10 cellular contexts compared by ENCODE assay signal in genomic region chr3:125032100-125032643, GRCh38. TPM values are rescaled to one million over a fixed set of nuclear protein-coding genes. Genes with fewer than 3 reads are reported as not detected.
DNase-seq lines count a peak whose midpoint lies in the region; ATAC-seq and TF ChIP-seq lines count a peak whose summit lies in the region.
"Had no signal": no experiment of that assay in that cellular context is flagged by ENCODE, and none has a peak within 500 bp of the region (broad histone marks: within the 10 kb centered on the region; RNA-seq: fewer than 3 reads in every experiment).

No MANE protein-coding gene starts in this region.

- no peaks in the 10 kb centered on the region for H3K4me1 ChIP-seq in GM23338 (ENCODE audit: insufficient read depth)
- peaks cover 3 to 9% of the 10 kb centered on the region in 2 experiments for H3K4me1 ChIP-seq in trophoblast cell (ENCODE audit: control insufficient read depth in 1 of 2, insufficient read depth in 2 of 2, low read length in 2 of 2)

- H2BK120ac ChIP-seq in trophoblast cell (ENCODE audit: insufficient read depth, low read length, poor library complexity) = no peak overlapping the region

- no peak overlapping the region for H2BK12ac ChIP-seq in trophoblast cell (ENCODE audit: low read length)

- H3K36me3 ChIP-seq in GM23338 (ENCODE audit: insufficient read depth) (no peaks in the 10 kb centered on the region), SK-N-MC (ENCODE audit: insufficient read depth, low read length) (peaks cover 3% of the 10 kb centered on the region; the same call in 1 of the 2 replicates), trophoblast cell (ENCODE audit: control insufficient read depth in 1 of 2, insufficient read depth in 2 of 2, low read length in 2 of 2) (peaks cover 9 to 17% of the 10 kb centered on the region in 2 experiments)

- H3K9ac ChIP-seq in SK-N-MC (ENCODE audit: insufficient read length) (no peak overlapping the region), trophoblast cell (ENCODE audit: low read length) (no peak overlapping the region)

- H4K8ac ChIP-seq in trophoblast cell (ENCODE audit: low read depth, low read length) = no peak overlapping the region

- H2AFZ ChIP-seq in GM23338 = no peak overlapping the region
- no peak overlapping the region for H2AFZ ChIP-seq in trophoblast cell (ENCODE audit: insufficient read depth, low read length, poor library complexity)

- H3K27me3 ChIP-seq in GM23338 (ENCODE audit: insufficient read depth) (no peaks in the 10 kb centered on the region), trophoblast cell (ENCODE audit: insufficient read depth, low read length) (no peaks in the 10 kb centered on the region)

- no peak overlapping the region for H3K18ac ChIP-seq in trophoblast cell (ENCODE audit: low read length)

- no peak overlapping the region; the same call in 1 of the 2 replicates for H3K27ac Mint-ChIP-seq in GM23338
- no peak overlapping the region for H3K27ac Mint-ChIP-seq in activated CD4-positive, alpha-beta memory T cell treated with anti-CD3 and anti-CD28 coated beads for 36 hours

- POLR2A ChIA-PET in activated CD4-positive, alpha-beta memory T cell treated with anti-CD3 and anti-CD28 coated beads for 36 hours (lab: Charles Lee) = no interaction called here

- DNase-seq in GM23338 (ENCODE audit: low spot score) (peak; percentile 34), SK-N-MC (ENCODE audit: low read depth, low spot score) (peak; percentile 76), foreskin melanocyte (peak; percentile 51), trophoblast cell (peak in 1 of 2 donors; percentile 14)
- DNase-seq in activated CD4-positive, alpha-beta T cell treated with anti-CD3 and anti-CD28 coated beads, Interleukin-2, amount 50 U/mL, for 1 hour = no peak
- no peak for DNase-seq in stimulated activated CD4-positive, alpha-beta T cell treated with anti-CD3 and anti-CD28 coated beads, Interleukin-4, amount 100 ng/mL, for 4 hours
- no peak for DNase-seq in stimulated activated CD8-positive, alpha-beta memory T cell treated with anti-CD3 and anti-CD28 coated beads, Interleukin-4, amount 100 ng/mL, for 48 hours
- no peak for DNase-seq in activated CD4-positive, alpha-beta memory T cell treated with anti-CD3 and anti-CD28 coated beads for 36 hours
- DNase-seq: activated naive CD4-positive, alpha-beta T cell treated with Interleukin-2 at 50 U/mL for 16 hours; lower lobe of right lung had no signal

- no peak overlapping the region for H3K4me3 ChIP-seq in GM23338
- no peak overlapping the region for H3K4me3 ChIP-seq in SK-N-MC
- no peak overlapping the region for H3K4me3 ChIP-seq in trophoblast cell (ENCODE audit: low read depth, low read length)
- H3K4me3 ChIP-seq: lower lobe of right lung had no signal

- ATAC-seq in GM23338 = peak; percentile 83

- no peak overlapping the region for H3K14ac ChIP-seq in trophoblast cell (ENCODE audit: low read length)

- peaks cover 9% of the 10 kb centered on the region; the same call in 2 of the 3 replicates for H3K4me1 Mint-ChIP-seq in GM23338
- H3K4me1 Mint-ChIP-seq in activated CD4-positive, alpha-beta memory T cell treated with anti-CD3 and anti-CD28 coated beads for 36 hours (ENCODE audit: low read depth) = peaks cover 16% of the 10 kb centered on the region

- H3F3A ChIP-seq in GM23338 (replicated peaks; ENCODE audit: low read depth) = no peaks in the 10 kb centered on the region

- no peaks in the 10 kb centered on the region for H3K79me1 ChIP-seq in trophoblast cell (ENCODE audit: low read length)

- no peaks in the 10 kb centered on the region for H4K20me1 ChIP-seq in GM23338 (replicated peaks; ENCODE audit: insufficient read depth)

- peaks cover 12% of the 10 kb centered on the region; the same call in 1 of the 2 replicates for H3K9me3 ChIP-seq in SK-N-MC (ENCODE audit: low read depth, low read length)
- no peaks in the 10 kb centered on the region for H3K9me3 ChIP-seq in trophoblast cell (ENCODE audit: insufficient read depth, low read depth, low read length)
- H3K9me3 ChIP-seq: lower lobe of right lung had no signal

- CTCF ChIA-PET in activated CD4-positive, alpha-beta memory T cell treated with anti-CD3 and anti-CD28 coated beads for 36 hours (lab: Charles Lee) = no interaction called here

- intact Hi-C loops in activated CD4-positive, alpha-beta memory T cell treated with anti-CD3 and anti-CD28 coated beads for 36 hours (cut with micrococcal nuclease) = no loop called here

- H3K4me2 ChIP-seq in GM23338 = no peak overlapping the region
- no peak overlapping the region for H3K4me2 ChIP-seq in trophoblast cell (ENCODE audit: low read length)

- no peak for TF ChIP-seq CTCF in GM23338 (conservative IDR thresholded peaks at IDR 0.05; ENCODE audit: low read depth in 2 of 2)

- H3K23ac ChIP-seq in trophoblast cell (ENCODE audit: low read length) = no peak overlapping the region

- H3K27me3 Mint-ChIP-seq in GM23338 (ENCODE audit: insufficient read depth, low read depth, poor library complexity) = no peaks in the 10 kb centered on the region
- H3K27me3 Mint-ChIP-seq in activated CD4-positive, alpha-beta memory T cell treated with anti-CD3 and anti-CD28 coated beads for 36 hours = no peaks in the 10 kb centered on the region

- H3K4ac ChIP-seq in trophoblast cell (ENCODE audit: low read depth, low read length) = no peak overlapping the region

- H3K79me2 ChIP-seq in GM23338 (replicated peaks; ENCODE audit: insufficient read depth) (no peaks in the 10 kb centered on the region), trophoblast cell (ENCODE audit: control insufficient read depth, insufficient read depth, low read length, poor library complexity) (no peaks in the 10 kb centered on the region)

- no CpG with 5 or more reads among the region's 5 CpGs for WGBS in trophoblast cell (ENCODE audit: extremely low coverage, insufficient coverage, insufficient read length)

- no peak overlapping the region for H2AK5ac ChIP-seq in trophoblast cell (ENCODE audit: low read length)

- H3K4me3 Mint-ChIP-seq in GM23338 = no peak overlapping the region
- H3K4me3 Mint-ChIP-seq in activated CD4-positive, alpha-beta memory T cell treated with anti-CD3 and anti-CD28 coated beads for 36 hours = no peak overlapping the region

- no peak overlapping the region for H3K27ac ChIP-seq in GM23338 (ENCODE audit: low read depth)
- H3K27ac ChIP-seq in SK-N-MC = no peak overlapping the region
- H3K27ac ChIP-seq in trophoblast cell (ENCODE audit: low read depth, low read length) = peak overlapping the region; percentile 39

- H4K12ac ChIP-seq in trophoblast cell (ENCODE audit: low read depth, low read length) = no peak overlapping the region

- peaks cover 14% of the 10 kb centered on the region for H3K9me2 ChIP-seq in GM23338 (ENCODE audit: insufficient read depth)

- H4K91ac ChIP-seq in trophoblast cell (ENCODE audit: low read depth, low read length) = no peak overlapping the region

- peaks cover 11% of the 10 kb centered on the region for H3K9me3 Mint-ChIP-seq in GM23338
- peaks cover 18% of the 10 kb centered on the region for H3K9me3 Mint-ChIP-seq in activated CD4-positive, alpha-beta memory T cell treated with anti-CD3 and anti-CD28 coated beads for 36 hours

- H3K36me3 Mint-ChIP-seq in GM23338 (ENCODE audit: low read depth) = peaks cover 14% of the 10 kb centered on the region
- H3K36me3 Mint-ChIP-seq in activated CD4-positive, alpha-beta memory T cell treated with anti-CD3 and anti-CD28 coated beads for 36 hours = peaks cover 26% of the 10 kb centered on the region

- H2BK5ac ChIP-seq in trophoblast cell (ENCODE audit: low read depth, low read length, poor library complexity) = no peak overlapping the region

TF ChIP-seq in GM23338, 12 proteins besides CTCF, POLR2A, EP300 and RAD21 (continues in another document):
- TF ChIP-seq ETS1 (IDR thresholded peaks at IDR 0.05) (no peak), POLR2AphosphoS5 (IDR thresholded peaks at IDR 0.05; ENCODE audit: low read depth) (no peak), CREB1 (CRISPR knock-in tag; IDR thresholded peaks at IDR 0.05; ENCODE audit: low read depth) (no peak), REST (IDR thresholded peaks at IDR 0.05; ENCODE audit: unreplicated experiment) (no peak), NANOG (IDR thresholded peaks at IDR 0.05; ENCODE audit: borderline replicate concordance) (no peak), EZH2 (IDR thresholded peaks at IDR 0.05; ENCODE audit: low read depth, unreplicated experiment) (no peak)

RNA-seq across cellular contexts. Expression of gene HEG1, which starts 23.6 kb away (rescaled TPM):
- total RNA-seq in GM23338 (2014; rRNA removed; shearing (Covaris generic)) = 8.8 and 17.0 TPM in 2 replicates
- polyA plus RNA-seq in GM23338 (2016; fragmentation: Nextera tagmentation; extraction: Ambion mirVana) = 1.8 and 1.9 TPM in 2 replicates
- polyA plus RNA-seq in trophoblast cell (2013) = 59.6 and 62.6 TPM in 2 replicates
- 1 to 10 TPM; 6.0 to 7.9 TPM for total RNA-seq in activated CD4-positive, alpha-beta memory T cell treated with anti-CD3 and anti-CD28 coated beads for 36 hours

Comparison
In these comparisons a context has a peak if more than half of its experiments do, and no peak if none do; other contexts are left out.
1. DNase-seq: peak in GM23338 (single experiment), SK-N-MC (single experiment) and foreskin melanocyte (single experiment); none in activated CD4-positive, alpha-beta T cell treated with anti-CD3 and anti-CD28 coated beads, Interleukin-2, amount 50 U/mL, for 1 hour (single experiment), stimulated activated CD4-positive, alpha-beta T cell treated with anti-CD3 and anti-CD28 coated beads, Interleukin-4, amount 100 ng/mL, for 4 hours (0 of 2), stimulated activated CD8-positive, alpha-beta memory T cell treated with anti-CD3 and anti-CD28 coated beads, Interleukin-4, amount 100 ng/mL, for 48 hours (single experiment) and activated CD4-positive, alpha-beta memory T cell treated with anti-CD3 and anti-CD28 coated beads for 36 hours (single experiment).